8 cellular contexts compared by ENCODE assay signal in the genomic region with DNA sequence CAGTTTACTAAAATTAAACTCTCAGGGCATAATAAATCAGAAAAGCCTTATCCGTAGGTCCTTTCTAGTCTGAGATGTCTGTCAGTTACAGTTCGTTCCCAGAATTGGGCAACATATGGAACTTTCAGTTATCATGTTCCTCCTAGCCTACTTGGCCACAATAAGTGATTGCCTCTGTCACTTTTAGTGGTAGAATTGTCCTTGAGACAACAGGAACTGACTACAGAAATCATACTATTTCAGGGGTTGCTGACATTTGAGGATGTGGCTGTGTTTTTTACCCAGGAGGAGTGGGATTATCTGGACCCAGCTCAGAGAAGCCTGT. TPM values are rescaled to one million over a fixed set of nuclear protein-coding genes. Genes with fewer than 3 reads are reported as not detected.
DNase-seq lines count a peak whose midpoint lies in the region; ATAC-seq and TF ChIP-seq lines count a peak whose summit lies in the region.

No MANE protein-coding gene starts in this region.

- H3K36me3 ChIP-seq in left lung (peaks cover 0 to 46% of the 10 kb centered on the region in 2 donors), tibial nerve (peaks cover 3 to 46% (median 25%) of the 10 kb centered on the region in 3 donors)

- CTCF ChIA-PET in activated naive CD4-positive, alpha-beta T cell treated with anti-CD3 and anti-CD28 coated beads for 36 hours (lab: Charles Lee): interaction anchor here (1.2 to 2.2 kb wide), 2 partner anchors 12 to 135 kb away, joined by 3 to 9 read pairs; no protein-coding TSS in a partner anchor

- 5 to 14% methylated on average over 2 of the region's 2 CpGs for WGBS in tibial nerve, 2 donors

- H3K4me3 Mint-ChIP-seq in activated naive CD4-positive, alpha-beta T cell treated with anti-CD3 and anti-CD28 coated beads for 36 hours: peak overlapping the region; percentile 92
- H3K4me3 Mint-ChIP-seq in activated naive CD8-positive, alpha-beta T cell treated with anti-CD3 and anti-CD28 coated beads, Interleukin-2, amount 10 ng/mL, durations not matched to agents 7 days and 5 days: peak overlapping the region; percentile 93

- no peak for TF ChIP-seq CTCF in left lung (IDR thresholded peaks at IDR 0.05)
- no peak for TF ChIP-seq CTCF in tibial nerve (IDR thresholded peaks at IDR 0.05)

- TF ChIP-seq EP300 in tibial nerve (IDR thresholded peaks at IDR 0.05): no peak

- DNase-seq in activated naive CD4-positive, alpha-beta T cell treated with anti-CD3 and anti-CD28 coated beads for 36 hours: no peak
- no peak for DNase-seq in activated naive CD4-positive, alpha-beta T cell treated with anti-CD3 and anti-CD28 coated beads, Interleukin-2, amount 50 U/mL, for 16 hours
- DNase-seq in activated naive CD8-positive, alpha-beta T cell treated with anti-CD3 and anti-CD28 coated beads, Interleukin-2, amount 10 ng/mL, durations not matched to agents 7 days and 5 days: no peak
- DNase-seq in left lung (no peak), tibial nerve (ENCODE audit: low spot score in 2 of 2) (no peak), NCI-H1048 (lab: John Stamatoyannopoulos, UW) (no peak)

- H3K36me3 Mint-ChIP-seq in activated naive CD4-positive, alpha-beta T cell treated with anti-CD3 and anti-CD28 coated beads for 36 hours (ENCODE audit: low read depth): peaks cover 71% of the 10 kb centered on the region
- H3K36me3 Mint-ChIP-seq in activated naive CD8-positive, alpha-beta T cell treated with anti-CD3 and anti-CD28 coated beads, Interleukin-2, amount 10 ng/mL, durations not matched to agents 7 days and 5 days: peaks cover 67% of the 10 kb centered on the region

- intact Hi-C loops in activated naive CD4-positive, alpha-beta T cell treated with anti-CD3 and anti-CD28 coated beads for 36 hours (cut with micrococcal nuclease): loop anchor here (2.0 to 5.0 kb wide), 6 partner anchors 49 to 1493 kb away; a partner anchor contains a TSS
- intact Hi-C loops in left lung (cut with DNase I): no loop called here

- no peak for ATAC-seq in activated naive CD8-positive, alpha-beta T cell treated with anti-CD3 and anti-CD28 coated beads, Interleukin-2, amount 10 ng/mL, durations not matched to agents 7 days and 5 days (ENCODE audit: low read depth)
- ATAC-seq in left lung (no peak), HG02852 (IDR thresholded peaks at IDR 0.05; ENCODE audit: unreplicated experiment) (no peak), HG03342 (IDR thresholded peaks at IDR 0.05; ENCODE audit: unreplicated experiment) (no peak)

- no peak for TF ChIP-seq POLR2A in tibial nerve (IDR thresholded peaks at IDR 0.05)

- H3K27ac Mint-ChIP-seq in activated naive CD4-positive, alpha-beta T cell treated with anti-CD3 and anti-CD28 coated beads for 36 hours: peak overlapping the region; percentile 97
- H3K27ac Mint-ChIP-seq in activated naive CD8-positive, alpha-beta T cell treated with anti-CD3 and anti-CD28 coated beads, Interleukin-2, amount 10 ng/mL, durations not matched to agents 7 days and 5 days: peak overlapping the region; percentile 99

- H3K4me1 ChIP-seq in left lung: peaks cover 21 to 57% of the 10 kb centered on the region in 2 donors
- H3K4me1 ChIP-seq in tibial nerve: peaks cover 0 to 46% (median 18%) of the 10 kb centered on the region in 4 donors

- H3K4me1 Mint-ChIP-seq in activated naive CD4-positive, alpha-beta T cell treated with anti-CD3 and anti-CD28 coated beads for 36 hours (ENCODE audit: low read depth): peaks cover 60% of the 10 kb centered on the region
- H3K4me1 Mint-ChIP-seq in activated naive CD8-positive, alpha-beta T cell treated with anti-CD3 and anti-CD28 coated beads, Interleukin-2, amount 10 ng/mL, durations not matched to agents 7 days and 5 days: peaks cover 36% of the 10 kb centered on the region

- H3K9me3 Mint-ChIP-seq in activated naive CD4-positive, alpha-beta T cell treated with anti-CD3 and anti-CD28 coated beads for 36 hours: peaks cover 13% of the 10 kb centered on the region
- peaks cover 13% of the 10 kb centered on the region for H3K9me3 Mint-ChIP-seq in activated naive CD8-positive, alpha-beta T cell treated with anti-CD3 and anti-CD28 coated beads, Interleukin-2, amount 10 ng/mL, durations not matched to agents 7 days and 5 days

- peak overlapping the region; percentile 53 to 85 for H3K4me3 ChIP-seq in left lung
- H3K4me3 ChIP-seq in tibial nerve: peak overlapping the region; percentile 63 to 78 (median 70)

- H3K27me3 ChIP-seq in left lung (no peaks in the 10 kb centered on the region), tibial nerve (no peaks in the 10 kb centered on the region)

- H3K9me3 ChIP-seq in left lung: peaks cover 0 to 15% of the 10 kb centered on the region in 2 donors
- peaks cover 0 to 31% (median under 1%) of the 10 kb centered on the region in 4 donors for H3K9me3 ChIP-seq in tibial nerve

- H3K27ac ChIP-seq in left lung (peak overlapping the region; percentile 81 to 83), tibial nerve (peak overlapping the region in 3 of 4 donors; percentile 90 to 96 (median 93))

- H3K27me3 Mint-ChIP-seq in activated naive CD4-positive, alpha-beta T cell treated with anti-CD3 and anti-CD28 coated beads for 36 hours (ENCODE audit: low read depth): no peaks in the 10 kb centered on the region
- no peaks in the 10 kb centered on the region for H3K27me3 Mint-ChIP-seq in activated naive CD8-positive, alpha-beta T cell treated with anti-CD3 and anti-CD28 coated beads, Interleukin-2, amount 10 ng/mL, durations not matched to agents 7 days and 5 days

- POLR2A ChIA-PET in activated naive CD8-positive, alpha-beta T cell treated with anti-CD3 and anti-CD28 coated beads, Interleukin-2, amount 10 ng/mL, durations not matched to agents 7 days and 5 days (lab: Charles Lee): interaction anchor here (1.6 to 1.8 kb wide), 2 partner anchors 9 to 134 kb away, joined by 13 to 14 read pairs; a partner anchor contains a TSS

RNA-seq across cellular contexts. Expression of a gene that starts 1.0 kb away (rescaled TPM):
- 1 to 10 TPM; 5.5 to 5.7 TPM for total RNA-seq in activated naive CD4-positive, alpha-beta T cell treated with anti-CD3 and anti-CD28 coated beads for 36 hours
- 10 to 100 TPM; 14.6 to 16.0 TPM for total RNA-seq in activated naive CD8-positive, alpha-beta T cell treated with anti-CD3 and anti-CD28 coated beads, Interleukin-2, amount 10 ng/mL, durations not matched to agents 7 days and 5 days
- total RNA-seq in left lung: 10 to 100 TPM; 15.7 to 17.7 TPM
- total RNA-seq in tibial nerve: 10 to 100 TPM; 22.3 to 24.7 (median 24.2) TPM

RNA-seq across cellular contexts. Expression of a gene that starts 1.2 kb away (rescaled TPM):
- total RNA-seq in activated naive CD4-positive, alpha-beta T cell treated with anti-CD3 and anti-CD28 coated beads for 36 hours: 10 to 100 TPM; 13.2 to 14.3 TPM
- total RNA-seq in activated naive CD8-positive, alpha-beta T cell treated with anti-CD3 and anti-CD28 coated beads, Interleukin-2, amount 10 ng/mL, durations not matched to agents 7 days and 5 days: 10 to 100 TPM; 11.8 to 12.2 TPM
- 10 to 100 TPM; 10.2 to 11.7 TPM for total RNA-seq in left lung
- total RNA-seq in tibial nerve: 10 to 100 TPM in 1 of 4 donors, 1 to 10 TPM in 3; 6.3 to 10.9 (median 8.5) TPM

RNA-seq across cellular contexts. Expression of a gene that starts 14.8 kb away (rescaled TPM):
- not detected for total RNA-seq in activated naive CD4-positive, alpha-beta T cell treated with anti-CD3 and anti-CD28 coated beads for 36 hours
- not detected for total RNA-seq in activated naive CD8-positive, alpha-beta T cell treated with anti-CD3 and anti-CD28 coated beads, Interleukin-2, amount 10 ng/mL, durations not matched to agents 7 days and 5 days
- total RNA-seq in left lung (10 to 100 TPM in 1 of 2 donors, 1 to 10 TPM in 1; 1.0 to 18.6 TPM), tibial nerve (not detected)

RNA-seq across cellular contexts. Expression of a gene that starts 36.0 kb away (rescaled TPM):
- not detected for total RNA-seq in activated naive CD4-positive, alpha-beta T cell treated with anti-CD3 and anti-CD28 coated beads for 36 hours
- total RNA-seq in activated naive CD8-positive, alpha-beta T cell treated with anti-CD3 and anti-CD28 coated beads, Interleukin-2, amount 10 ng/mL, durations not matched to agents 7 days and 5 days: not detected
- not detected for total RNA-seq in left lung
- total RNA-seq in tibial nerve: not detected
